In genomic region chr6:90413396-90413795, GRCh38 we compare ENCODE assay signal across 8 cellular contexts.
DNase-seq lines count a peak whose midpoint lies in the region; ATAC-seq and TF ChIP-seq lines count a peak whose summit lies in the region.

No MANE protein-coding gene starts in this region.

- no peak for ATAC-seq in HG03342 (IDR thresholded peaks at IDR 0.05; ENCODE audit: unreplicated experiment)
- ATAC-seq in esophagus mucosa, result no peak

- H3K4me1 Mint-ChIP-seq in Calu3 (ENCODE audit: low read depth, unreplicated experiment), result peaks cover 58% of the 10 kb centered on the region
- peaks cover 2% of the 10 kb centered on the region for H3K4me1 Mint-ChIP-seq in progenitor cell of endocrine pancreas (ENCODE audit: low read depth)

- CTCF ChIA-PET in Calu3 (lab: Charles Lee), result no interaction called here

- no peaks in the 10 kb centered on the region for H3K27me3 Mint-ChIP-seq in Calu3 (ENCODE audit: unreplicated experiment)
- H3K27me3 Mint-ChIP-seq in progenitor cell of endocrine pancreas, result peaks cover 14% of the 10 kb centered on the region

- peak overlapping the region; percentile 68 for H3K4me3 ChIP-seq in OCI-LY3 (ENCODE audit: low read length)
- no peak overlapping the region for H3K4me3 ChIP-seq in endocrine pancreas (ENCODE audit: control insufficient read depth, insufficient read depth, low read length)

- peak overlapping the region; percentile 75 for H3K27ac ChIP-seq in OCI-LY3 (ENCODE audit: low read length)

- H3K27me3 ChIP-seq in OCI-LY3 (ENCODE audit: low read depth, low read length) (no peaks in the 10 kb centered on the region), endocrine pancreas (ENCODE audit: control insufficient read depth, insufficient read depth, low read length) (no peaks in the 10 kb centered on the region)

- DNase-seq in Calu3 (no peak), progenitor cell of endocrine pancreas (ENCODE audit: low spot score, unreplicated experiment) (no peak), NCI-H69 (lab: John Stamatoyannopoulos, UW) (no peak)
- DNase-seq in stimulated activated CD4-positive, alpha-beta T cell treated with anti-CD3 and anti-CD28 coated beads, Interleukin-4, amount 100 ng/mL, for 4 hours, result no peak

- H3K9me3 Mint-ChIP-seq in Calu3 (ENCODE audit: low read depth, unreplicated experiment), result peaks cover 2% of the 10 kb centered on the region
- H3K9me3 Mint-ChIP-seq in progenitor cell of endocrine pancreas (ENCODE audit: low read depth), result no peaks in the 10 kb centered on the region

- intact Hi-C loops in Calu3 (cut with micrococcal nuclease; ENCODE audit: unreplicated experiment), result no loop called here

- H3K27ac Mint-ChIP-seq in Calu3 (ENCODE audit: unreplicated experiment) (peak overlapping the region; percentile 41), progenitor cell of endocrine pancreas (no peak overlapping the region)

- H3K36me3 ChIP-seq in OCI-LY3 (replicated peaks; ENCODE audit: low read depth, low read length) (no peaks in the 10 kb centered on the region), endocrine pancreas (ENCODE audit: control insufficient read depth, insufficient read depth, low read length) (no peaks in the 10 kb centered on the region)

- H3K4me1 ChIP-seq in OCI-LY3 (ENCODE audit: low read length) (peaks cover 57% of the 10 kb centered on the region), endocrine pancreas (ENCODE audit: control insufficient read depth, insufficient read depth, low read length) (peaks cover 14% of the 10 kb centered on the region)

- no TSS peak for BruUV-seq in Calu3 (replicated peaks; lab: Mats Ljungman, UMichigan)

- TF ChIP-seq CTCF in Calu3 (IDR thresholded peaks at IDR 0.05; ENCODE audit: unreplicated experiment), result no peak
- no peak for TF ChIP-seq CTCF in OCI-LY3 (IDR thresholded peaks at IDR 0.05; ENCODE audit: low read depth, low read length)
- TF ChIP-seq CTCF in progenitor cell of endocrine pancreas (IDR thresholded peaks at IDR 0.05; ENCODE audit: unreplicated experiment), result no peak

- no peaks in the 10 kb centered on the region for H4K20me1 ChIP-seq in OCI-LY3 (ENCODE audit: insufficient read depth, low read length)

- H3K9ac ChIP-seq in OCI-LY3 (ENCODE audit: low read length) (peak overlapping the region; percentile 67; the same call in 1 of the 2 replicates), endocrine pancreas (ENCODE audit: control insufficient read depth, insufficient read depth, low read length) (peak overlapping the region; percentile 30)

- peak overlapping the region; percentile 90; the same call in 1 of the 2 replicates for H2AFZ ChIP-seq in OCI-LY3 (ENCODE audit: low read depth, low read length)

- H3K36me3 Mint-ChIP-seq in Calu3 (ENCODE audit: insufficient read depth, unreplicated experiment), result peaks cover 5% of the 10 kb centered on the region
- H3K36me3 Mint-ChIP-seq in progenitor cell of endocrine pancreas (ENCODE audit: insufficient read depth), result no peaks in the 10 kb centered on the region

- H3K4me3 Mint-ChIP-seq in Calu3 (ENCODE audit: low read depth, unreplicated experiment) (no peak overlapping the region), progenitor cell of endocrine pancreas (ENCODE audit: low read depth) (peak overlapping the region; percentile 1)

- H3K79me2 ChIP-seq in OCI-LY3 (ENCODE audit: low read length), result no peaks in the 10 kb centered on the region

- peak overlapping the region; percentile 94 for H3K4me2 ChIP-seq in OCI-LY3 (ENCODE audit: low read length)

- H3K9me3 ChIP-seq in OCI-LY3 (ENCODE audit: insufficient read depth, low read length) (no peaks in the 10 kb centered on the region), endocrine pancreas (ENCODE audit: control insufficient read depth, low read length) (no peaks in the 10 kb centered on the region)
